In genomic region chr17:59357219-59357699, GRCh38 we compare ENCODE assay signal across 14 cellular contexts. TPM values are rescaled to one million over a fixed set of nuclear protein-coding genes. Genes with fewer than 3 reads are reported as not detected.
DNase-seq lines count a peak whose midpoint lies in the region; ATAC-seq and TF ChIP-seq lines count a peak whose summit lies in the region.
"Had no signal": no experiment of that assay in that cellular context is flagged by ENCODE, and none has a peak within 500 bp of the region (broad histone marks: within the 10 kb centered on the region; RNA-seq: fewer than 3 reads in every experiment).

No MANE protein-coding gene starts in this region.

- no peaks in the 10 kb centered on the region for H3K27me3 ChIP-seq in tibial artery
- H3K27me3 ChIP-seq: upper lobe of right lung had no signal

- DNase-seq in activated naive CD8-positive, alpha-beta T cell treated with anti-CD3 and anti-CD28 coated beads for 36 hours, result no peak
- DNase-seq in cardiac fibroblast (ENCODE audit: low read depth in 2 of 2) (peak; percentile 48 to 57), tibial artery (no peak), NCI-H69 (lab: John Stamatoyannopoulos, UW) (no peak)
- DNase-seq in naive thymus-derived CD8-positive, alpha-beta T cell, result no peak
- no peak for DNase-seq in stimulated activated naive CD4-positive, alpha-beta T cell (lab: John Stamatoyannopoulos, UW)
- DNase-seq in activated CD4-positive, alpha-beta T cell treated with anti-CD3 and anti-CD28 coated beads, Interleukin-2, amount 50 U/mL, for 1 hour, result no peak
- DNase-seq: DMS79 treated with DMSO at 0.1 percent for 48 hours, endodermal cell, NCI-H2029 treated with DMSO at 0.1 percent for 48 hours, SIG-M5, small intestine, upper lobe of right lung had no signal

- POLR2A ChIA-PET in naive thymus-derived CD8-positive, alpha-beta T cell (lab: Charles Lee), result interaction anchor here (0.5 to 7.4 kb wide), 2 partner anchors 12 to 25 kb away, joined by 3 to 60 read pairs; partner anchors contain the start of gene YPEL2

- peak overlapping the region; percentile 65 to 89 for H3K27ac ChIP-seq in tibial artery
- H3K27ac ChIP-seq: upper lobe of right lung had no signal

- no peaks in the 10 kb centered on the region for H3K27me3 Mint-ChIP-seq in activated naive CD8-positive, alpha-beta T cell
- no peaks in the 10 kb centered on the region for H3K27me3 Mint-ChIP-seq in activated naive CD8-positive, alpha-beta T cell treated with anti-CD3 and anti-CD28 coated beads for 36 hours
- H3K27me3 Mint-ChIP-seq in naive thymus-derived CD8-positive, alpha-beta T cell, result no peaks in the 10 kb centered on the region

- H3K27ac Mint-ChIP-seq in activated naive CD8-positive, alpha-beta T cell, result peak overlapping the region; percentile 90
- no peak overlapping the region for H3K27ac Mint-ChIP-seq in activated naive CD8-positive, alpha-beta T cell treated with anti-CD3 and anti-CD28 coated beads for 36 hours
- H3K27ac Mint-ChIP-seq in naive thymus-derived CD8-positive, alpha-beta T cell, result peak overlapping the region; percentile 80 to 98 (median 92)
- H3K27ac Mint-ChIP-seq: endodermal cell had no signal

- peaks cover 90% of the 10 kb centered on the region for H3K4me1 Mint-ChIP-seq in activated naive CD8-positive, alpha-beta T cell (ENCODE audit: low read depth)
- peaks cover 78% of the 10 kb centered on the region for H3K4me1 Mint-ChIP-seq in activated naive CD8-positive, alpha-beta T cell treated with anti-CD3 and anti-CD28 coated beads for 36 hours
- H3K4me1 Mint-ChIP-seq in naive thymus-derived CD8-positive, alpha-beta T cell, result peaks cover 50 to 99% (median 93%) of the 10 kb centered on the region in 4 donors

- no peaks in the 10 kb centered on the region for H3K9me3 ChIP-seq in tibial artery
- H3K9me3 ChIP-seq: upper lobe of right lung had no signal

- no peak for ATAC-seq in naive thymus-derived CD8-positive, alpha-beta T cell
- ATAC-seq: upper lobe of right lung had no signal

- no peak overlapping the region for H3K4me3 Mint-ChIP-seq in activated naive CD8-positive, alpha-beta T cell
- no peak overlapping the region for H3K4me3 Mint-ChIP-seq in activated naive CD8-positive, alpha-beta T cell treated with anti-CD3 and anti-CD28 coated beads for 36 hours
- no peak overlapping the region for H3K4me3 Mint-ChIP-seq in naive thymus-derived CD8-positive, alpha-beta T cell
- H3K4me3 Mint-ChIP-seq: endodermal cell had no signal

- H3K36me3 Mint-ChIP-seq in activated naive CD8-positive, alpha-beta T cell, result peaks cover 24% of the 10 kb centered on the region
- peaks cover 45% of the 10 kb centered on the region for H3K36me3 Mint-ChIP-seq in activated naive CD8-positive, alpha-beta T cell treated with anti-CD3 and anti-CD28 coated beads for 36 hours
- H3K36me3 Mint-ChIP-seq in naive thymus-derived CD8-positive, alpha-beta T cell, result peaks cover 7 to 46% (median 29%) of the 10 kb centered on the region in 3 donors

- H3K4me3 ChIP-seq in cardiac fibroblast (replicated peaks in 1 of 2; ENCODE audit: low read depth in 2 of 2, low read length in 2 of 2) (no peak overlapping the region), tibial artery (no peak overlapping the region)
- H3K4me3 ChIP-seq: upper lobe of right lung had no signal

- H3K4me1 ChIP-seq in tibial artery, result peaks cover 7 to 100% (median 91%) of the 10 kb centered on the region in 4 donors

- TF ChIP-seq CTCF in cardiac fibroblast (IDR thresholded peaks at IDR 0.05; ENCODE audit: low read depth, low read length) (no peak), tibial artery (IDR thresholded peaks at IDR 0.05) (no peak)

- peaks cover 0 to 12% (median 6%) of the 10 kb centered on the region in 3 donors for H3K36me3 ChIP-seq in tibial artery

- intact Hi-C loops in tibial artery (cut with DNase I; ENCODE audit: low total_unique reads), result no loop called here

- H3K9me3 Mint-ChIP-seq in activated naive CD8-positive, alpha-beta T cell (ENCODE audit: low read depth), result no peaks in the 10 kb centered on the region
- peaks cover 4% of the 10 kb centered on the region for H3K9me3 Mint-ChIP-seq in activated naive CD8-positive, alpha-beta T cell treated with anti-CD3 and anti-CD28 coated beads for 36 hours
- H3K9me3 Mint-ChIP-seq in naive thymus-derived CD8-positive, alpha-beta T cell, result peaks cover 0 to 6% (median 0%) of the 10 kb centered on the region in 9 donors
- H3K9me3 Mint-ChIP-seq: endodermal cell had no signal

RNA-seq across cellular contexts. Expression of gene YPEL2, which starts 25.8 kb away (rescaled TPM):
- 1 to 10 TPM; 4.4 to 4.7 TPM for total RNA-seq in activated naive CD8-positive, alpha-beta T cell treated with anti-CD3 and anti-CD28 coated beads for 36 hours
- total RNA-seq in naive thymus-derived CD8-positive, alpha-beta T cell, result 10 to 100 TPM; 73.5 to 75.0 TPM
- polyA plus RNA-seq in naive thymus-derived CD8-positive, alpha-beta T cell, result 10 to 100 TPM; 22.0 to 28.7 (median 25.2) TPM

Comparison
In these comparisons a context has a peak if more than half of its experiments do, and no peak if none do; other contexts are left out.
1. DNase-seq: peak in cardiac fibroblast (2 of 2); none in activated naive CD8-positive, alpha-beta T cell treated with anti-CD3 and anti-CD28 coated beads for 36 hours (single experiment), naive thymus-derived CD8-positive, alpha-beta T cell (0 of 10), tibial artery (0 of 2), stimulated activated naive CD4-positive, alpha-beta T cell (0 of 6), NCI-H69 (single experiment) and activated CD4-positive, alpha-beta T cell treated with anti-CD3 and anti-CD28 coated beads, Interleukin-2, amount 50 U/mL, for 1 hour (single experiment).
2. RNA of gene YPEL2, which starts 25.8 kb away (total RNA-seq): 73.5 to 75.0 TPM in naive thymus-derived CD8-positive, alpha-beta T cell; 4.4 to 4.7 TPM in activated naive CD8-positive, alpha-beta T cell treated with anti-CD3 and anti-CD28 coated beads for 36 hours; every median in the first group is over 10 times any median in the second.